Comparison of ENCODE assay signal across 1 cellular context in the genomic region with DNA sequence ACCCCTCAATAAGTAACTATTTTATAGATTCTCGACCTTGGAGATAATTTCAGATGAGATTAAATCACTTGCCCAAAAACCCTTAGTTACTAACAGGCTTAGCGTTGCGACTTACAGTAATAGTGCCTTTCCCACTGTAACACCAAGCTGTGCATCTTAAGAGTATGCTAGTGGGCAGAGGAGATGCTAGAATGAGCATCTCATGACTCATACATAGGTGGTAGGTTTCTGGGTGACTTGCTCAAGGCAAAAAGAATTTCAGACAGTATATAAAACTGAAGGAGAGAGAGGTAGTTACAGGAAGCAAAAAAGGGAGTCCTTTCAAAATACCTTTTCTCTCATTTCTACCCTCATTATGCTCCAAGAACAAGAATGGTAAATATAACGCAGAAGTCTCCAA.
TF ChIP-seq lines count a peak whose summit lies in the region.

No MANE protein-coding gene starts in this region.

TF ChIP-seq in WTC11, 78 proteins besides CTCF, POLR2A, EP300 and RAD21:
- TF ChIP-seq, protein P1, sequence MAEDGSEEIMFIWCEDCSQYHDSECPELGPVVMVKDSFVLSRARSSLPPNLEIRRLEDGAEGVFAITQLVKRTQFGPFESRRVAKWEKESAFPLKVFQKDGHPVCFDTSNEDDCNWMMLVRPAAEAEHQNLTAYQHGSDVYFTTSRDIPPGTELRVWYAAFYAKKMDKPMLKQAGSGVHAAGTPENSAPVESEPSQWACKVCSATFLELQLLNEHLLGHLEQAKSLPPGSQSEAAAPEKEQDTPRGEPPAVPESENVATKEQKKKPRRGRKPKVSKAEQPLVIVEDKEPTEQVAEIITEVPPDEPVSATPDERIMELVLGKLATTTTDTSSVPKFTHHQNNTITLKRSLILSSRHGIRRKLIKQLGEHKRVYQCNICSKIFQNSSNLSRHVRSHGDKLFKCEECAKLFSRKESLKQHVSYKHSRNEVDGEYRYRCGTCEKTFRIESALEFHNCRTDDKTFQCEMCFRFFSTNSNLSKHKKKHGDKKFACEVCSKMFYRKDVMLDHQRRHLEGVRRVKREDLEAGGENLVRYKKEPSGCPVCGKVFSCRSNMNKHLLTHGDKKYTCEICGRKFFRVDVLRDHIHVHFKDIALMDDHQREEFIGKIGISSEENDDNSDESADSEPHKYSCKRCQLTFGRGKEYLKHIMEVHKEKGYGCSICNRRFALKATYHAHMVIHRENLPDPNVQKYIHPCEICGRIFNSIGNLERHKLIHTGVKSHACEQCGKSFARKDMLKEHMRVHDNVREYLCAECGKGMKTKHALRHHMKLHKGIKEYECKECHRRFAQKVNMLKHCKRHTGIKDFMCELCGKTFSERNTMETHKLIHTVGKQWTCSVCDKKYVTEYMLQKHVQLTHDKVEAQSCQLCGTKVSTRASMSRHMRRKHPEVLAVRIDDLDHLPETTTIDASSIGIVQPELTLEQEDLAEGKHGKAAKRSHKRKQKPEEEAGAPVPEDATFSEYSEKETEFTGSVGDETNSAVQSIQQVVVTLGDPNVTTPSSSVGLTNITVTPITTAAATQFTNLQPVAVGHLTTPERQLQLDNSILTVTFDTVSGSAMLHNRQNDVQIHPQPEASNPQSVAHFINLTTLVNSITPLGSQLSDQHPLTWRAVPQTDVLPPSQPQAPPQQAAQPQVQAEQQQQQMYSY (CRISPR knock-in tag; IDR thresholded peaks at IDR 0.05): no peak
- TF ChIP-seq, protein P2, sequence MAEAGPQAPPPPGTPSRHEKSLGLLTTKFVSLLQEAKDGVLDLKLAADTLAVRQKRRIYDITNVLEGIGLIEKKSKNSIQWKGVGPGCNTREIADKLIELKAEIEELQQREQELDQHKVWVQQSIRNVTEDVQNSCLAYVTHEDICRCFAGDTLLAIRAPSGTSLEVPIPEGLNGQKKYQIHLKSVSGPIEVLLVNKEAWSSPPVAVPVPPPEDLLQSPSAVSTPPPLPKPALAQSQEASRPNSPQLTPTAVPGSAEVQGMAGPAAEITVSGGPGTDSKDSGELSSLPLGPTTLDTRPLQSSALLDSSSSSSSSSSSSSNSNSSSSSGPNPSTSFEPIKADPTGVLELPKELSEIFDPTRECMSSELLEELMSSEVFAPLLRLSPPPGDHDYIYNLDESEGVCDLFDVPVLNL (CRISPR knock-in tag; IDR thresholded peaks at IDR 0.05; ENCODE audit: borderline replicate concordance, low read depth): no peak
- TF ChIP-seq ZNF396 (CRISPR knock-in tag; IDR thresholded peaks at IDR 0.05; ENCODE audit: borderline replicate concordance) (no peak), TP53 (CRISPR knock-in tag; IDR thresholded peaks at IDR 0.05) (no peak), ZNF138 (CRISPR knock-in tag; conservative IDR thresholded peaks at IDR 0.05) (no peak), RORB (CRISPR knock-in tag; IDR thresholded peaks at IDR 0.05) (no peak), GTF2I (CRISPR knock-in tag; conservative IDR thresholded peaks at IDR 0.05) (no peak), CREM (CRISPR knock-in tag; IDR thresholded peaks at IDR 0.05) (no peak), CBFB (CRISPR knock-in tag; IDR thresholded peaks at IDR 0.05; ENCODE audit: low read depth) (no peak)
- TF ChIP-seq, protein P3, sequence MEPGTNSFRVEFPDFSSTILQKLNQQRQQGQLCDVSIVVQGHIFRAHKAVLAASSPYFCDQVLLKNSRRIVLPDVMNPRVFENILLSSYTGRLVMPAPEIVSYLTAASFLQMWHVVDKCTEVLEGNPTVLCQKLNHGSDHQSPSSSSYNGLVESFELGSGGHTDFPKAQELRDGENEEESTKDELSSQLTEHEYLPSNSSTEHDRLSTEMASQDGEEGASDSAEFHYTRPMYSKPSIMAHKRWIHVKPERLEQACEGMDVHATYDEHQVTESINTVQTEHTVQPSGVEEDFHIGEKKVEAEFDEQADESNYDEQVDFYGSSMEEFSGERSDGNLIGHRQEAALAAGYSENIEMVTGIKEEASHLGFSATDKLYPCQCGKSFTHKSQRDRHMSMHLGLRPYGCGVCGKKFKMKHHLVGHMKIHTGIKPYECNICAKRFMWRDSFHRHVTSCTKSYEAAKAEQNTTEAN (CRISPR knock-in tag; IDR thresholded peaks at IDR 0.05): no peak
- TF ChIP-seq, protein P4, sequence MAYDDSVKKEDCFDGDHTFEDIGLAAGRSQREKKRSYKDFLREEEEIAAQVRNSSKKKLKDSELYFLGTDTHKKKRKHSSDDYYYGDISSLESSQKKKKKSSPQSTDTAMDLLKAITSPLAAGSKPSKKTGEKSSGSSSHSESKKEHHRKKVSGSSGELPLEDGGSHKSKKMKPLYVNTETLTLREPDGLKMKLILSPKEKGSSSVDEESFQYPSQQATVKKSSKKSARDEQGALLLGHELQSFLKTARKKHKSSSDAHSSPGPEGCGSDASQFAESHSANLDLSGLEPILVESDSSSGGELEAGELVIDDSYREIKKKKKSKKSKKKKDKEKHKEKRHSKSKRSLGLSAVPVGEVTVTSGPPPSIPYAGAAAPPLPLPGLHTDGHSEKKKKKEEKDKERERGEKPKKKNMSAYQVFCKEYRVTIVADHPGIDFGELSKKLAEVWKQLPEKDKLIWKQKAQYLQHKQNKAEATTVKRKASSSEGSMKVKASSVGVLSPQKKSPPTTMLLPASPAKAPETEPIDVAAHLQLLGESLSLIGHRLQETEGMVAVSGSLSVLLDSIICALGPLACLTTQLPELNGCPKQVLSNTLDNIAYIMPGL (CRISPR knock-in tag; IDR thresholded peaks at IDR 0.05): no peak
- TF ChIP-seq, protein P5, sequence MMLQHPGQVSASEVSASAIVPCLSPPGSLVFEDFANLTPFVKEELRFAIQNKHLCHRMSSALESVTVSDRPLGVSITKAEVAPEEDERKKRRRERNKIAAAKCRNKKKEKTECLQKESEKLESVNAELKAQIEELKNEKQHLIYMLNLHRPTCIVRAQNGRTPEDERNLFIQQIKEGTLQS (CRISPR knock-in tag; conservative IDR thresholded peaks at IDR 0.05): no peak
- TF ChIP-seq, protein P6, sequence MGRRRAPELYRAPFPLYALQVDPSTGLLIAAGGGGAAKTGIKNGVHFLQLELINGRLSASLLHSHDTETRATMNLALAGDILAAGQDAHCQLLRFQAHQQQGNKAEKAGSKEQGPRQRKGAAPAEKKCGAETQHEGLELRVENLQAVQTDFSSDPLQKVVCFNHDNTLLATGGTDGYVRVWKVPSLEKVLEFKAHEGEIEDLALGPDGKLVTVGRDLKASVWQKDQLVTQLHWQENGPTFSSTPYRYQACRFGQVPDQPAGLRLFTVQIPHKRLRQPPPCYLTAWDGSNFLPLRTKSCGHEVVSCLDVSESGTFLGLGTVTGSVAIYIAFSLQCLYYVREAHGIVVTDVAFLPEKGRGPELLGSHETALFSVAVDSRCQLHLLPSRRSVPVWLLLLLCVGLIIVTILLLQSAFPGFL (CRISPR knock-in tag; IDR thresholded peaks at IDR 0.05; ENCODE audit: borderline replicate concordance): no peak
TF ChIP-seq in WTC11: peak in this region for 0.
